ENCODE assay signal across 1 cellular context in genomic region chr7:158751743-158752142, GRCh38.
TF ChIP-seq lines count a peak whose summit lies in the region.

No MANE protein-coding gene starts in this region.

TF ChIP-seq in K562, 482 proteins besides CTCF, POLR2A, EP300 and RAD21 (continued from another document):
- TF ChIP-seq CBFA2T3 (IDR thresholded peaks at IDR 0.05) (0 out of 2 replicates have a peak, but pooled peaks have one; percentile 28), TCF3 (CRISPR knock-in tag; IDR thresholded peaks at IDR 0.05) (peak; percentile 28; the same call in 1 of the 2 replicates)
